Comparison of ENCODE assay signal across 36 cellular contexts in genomic region chr2:82508702-82509101, GRCh38.
"Had no signal": no experiment of that assay in that cellular context is flagged by ENCODE, and none has a peak within 500 bp of the region (broad histone marks: within the 10 kb centered on the region; RNA-seq: fewer than 3 reads in every experiment).

No MANE protein-coding gene starts in this region.

- H3K9me3 Mint-ChIP-seq: activated CD4-positive, alpha-beta T cell treated with anti-CD3 and anti-CD28 coated beads, Interleukin-2, amount 10 ng/mL, durations not matched to agents 24 days and 14 days; activated naive CD4-positive, alpha-beta T cell treated with anti-CD3 and anti-CD28 coated beads for 36 hours; brain; central memory CD8-positive, alpha-beta T cell had no signal

- H3K4me3 ChIP-seq: adrenal gland, ascending aorta, cardiac muscle cell had no signal

- H3K9me3 ChIP-seq: adrenal gland, ascending aorta had no signal

- DNase-seq: activated B cell treated with CpG ODN at 0.5 μM for 24 hours; activated CD4-positive, alpha-beta memory T cell treated with anti-CD3 and anti-CD28 coated beads for 36 hours; activated CD4-positive, alpha-beta T cell treated with anti-CD3 and anti-CD28 coated beads for 4 hours; activated CD4-positive, alpha-beta T cell treated with anti-CD3 and anti-CD28 coated beads, Interleukin-2, amount 10 ng/mL, durations not matched to agents 24 days and 14 days; activated CD4-positive, alpha-beta T cell treated with anti-CD3 and anti-CD28 coated beads, Interleukin-2, amount 50 U/mL, for 1 hour; activated CD4-positive, alpha-beta T cell treated with anti-CD3 and anti-CD28 coated beads, Interleukin-2, amount 50 U/mL, for 4 hours; activated CD4-positive, CD25-positive, alpha-beta regulatory T cell treated with anti-CD3 and anti-CD28 coated beads, Interleukin-2, amount 50 U/mL, for 72 hours; activated CD8-positive, alpha-beta memory T cell treated with anti-CD3 and anti-CD28 coated beads, Interleukin-2, amount 50 U/mL, for 4 hours; activated CD8-positive, alpha-beta T cell treated with anti-CD3 and anti-CD28 coated beads for 36 hours; activated effector memory CD4-positive, alpha-beta T cell treated with anti-CD3 and anti-CD28 coated beads, Interleukin-2, amount 50 U/mL, for 16 hours; activated gamma-delta T cell treated with Interleukin-2 at 50 U/mL for 16 hours; activated naive CD4-positive, alpha-beta T cell; activated naive CD4-positive, alpha-beta T cell treated with anti-CD3 and anti-CD28 coated beads for 36 hours; activated naive CD4-positive, alpha-beta T cell treated with anti-CD3 and anti-CD28 coated beads, Interleukin-2, amount 50 U/mL, for 16 hours; activated naive CD8-positive, alpha-beta T cell treated with anti-CD3 and anti-CD28 coated beads for 36 hours; activated T-cell treated with anti-CD3 and anti-CD28 coated beads for 4 hours; activated T-cell treated with anti-CD3 and anti-CD28 coated beads, Interleukin-2, amount 50 U/mL, for 1 hour; activated T-cell treated with anti-CD3 and anti-CD28 coated beads, Interleukin-2, amount 50 U/mL, for 4 hours; activated T-cell treated with anti-CD3 and anti-CD28 coated beads, Interleukin-2, amount 50 U/mL, for 72 hours; adrenal gland; amniotic stem cell; caudate nucleus; cerebellar nuclear complex; T-helper 1 cell; T-helper 2 cell; T-helper 9 cell had no signal

- H3K27me3 ChIP-seq: adrenal gland, ascending aorta, cardiac muscle cell had no signal

- H3K4me1 Mint-ChIP-seq: activated B cell treated with CpG ODN at 0.5 μM for 24 hours; activated CD4-positive, alpha-beta T cell treated with anti-CD3 and anti-CD28 coated beads, Interleukin-2, amount 10 ng/mL, durations not matched to agents 24 days and 14 days; activated naive CD8-positive, alpha-beta T cell treated with anti-CD3 and anti-CD28 coated beads for 36 hours; activated T-helper 17 cell treated with anti-CD3 and anti-CD28 coated beads, Interleukin-2, amount 50 U/mL, for 72 hours; brain; central memory CD8-positive, alpha-beta T cell had no signal

- H3K27me3 Mint-ChIP-seq: activated B cell treated with CpG ODN at 0.5 μM for 24 hours; activated CD4-positive, alpha-beta memory T cell treated with anti-CD3 and anti-CD28 coated beads for 36 hours; activated CD4-positive, alpha-beta T cell treated with anti-CD3 and anti-CD28 coated beads, Interleukin-2, amount 10 ng/mL, durations not matched to agents 24 days and 14 days; activated CD8-positive, alpha-beta T cell treated with anti-CD3 and anti-CD28 coated beads for 36 hours; activated naive CD8-positive, alpha-beta T cell treated with anti-CD3 and anti-CD28 coated beads for 36 hours; activated T-helper 17 cell treated with anti-CD3 and anti-CD28 coated beads, Interleukin-2, amount 50 U/mL, for 72 hours; brain; central memory CD8-positive, alpha-beta T cell had no signal

- H3K4me3 Mint-ChIP-seq: activated B cell treated with CpG ODN at 0.5 μM for 24 hours; activated CD4-positive, alpha-beta memory T cell treated with anti-CD3 and anti-CD28 coated beads for 36 hours; activated CD4-positive, alpha-beta T cell treated with anti-CD3 and anti-CD28 coated beads, Interleukin-2, amount 10 ng/mL, durations not matched to agents 24 days and 14 days; activated CD8-positive, alpha-beta T cell treated with anti-CD3 and anti-CD28 coated beads for 36 hours; activated naive CD4-positive, alpha-beta T cell treated with anti-CD3 and anti-CD28 coated beads for 36 hours; activated naive CD8-positive, alpha-beta T cell treated with anti-CD3 and anti-CD28 coated beads for 36 hours; activated T-cell treated with anti-CD3 and anti-CD28 coated beads, Interleukin-2, amount 50 U/mL, for 4 hours; activated T-cell treated with anti-CD3 and anti-CD28 coated beads, Interleukin-2, amount 50 U/mL, for 72 hours; activated T-helper 1 cell treated with anti-CD3 and anti-CD28 coated beads, Interleukin-12 subunit alpha, Interleukin-12 subunit beta, Interleukin-2, Interleukin-4 antibody, amounts not matched to agents 30 ng/mL and 10 ng/mL and 1 ng/mL, durations not matched to agents 14 hours and 24 hours and 36 hours; activated T-helper 17 cell treated with anti-CD3 and anti-CD28 coated beads, Interleukin-2, amount 50 U/mL, for 72 hours; brain; central memory CD8-positive, alpha-beta T cell; T-helper 1 cell treated with Interleukin-12 subunit alpha and Interleukin-12 subunit beta and Interleukin-4 antibody, amounts not matched to agents 30 μg/mL and 1 μg/mL, for 36 hours; T-helper 2 cell treated with Interferon-gamma antibody and Interleukin-4, amounts not matched to agents 5 μg/mL and 100 μg/mL, for 36 hours had no signal

- H3K27ac Mint-ChIP-seq: activated B cell treated with CpG ODN at 0.5 μM for 24 hours; activated CD4-positive, alpha-beta memory T cell treated with anti-CD3 and anti-CD28 coated beads for 36 hours; activated CD4-positive, alpha-beta T cell treated with anti-CD3 and anti-CD28 coated beads, Interleukin-2, amount 10 ng/mL, durations not matched to agents 24 days and 14 days; activated CD8-positive, alpha-beta T cell treated with anti-CD3 and anti-CD28 coated beads for 36 hours; activated naive CD4-positive, alpha-beta T cell treated with anti-CD3 and anti-CD28 coated beads for 36 hours; activated naive CD4-positive, alpha-beta T cell treated with anti-CD3 and anti-CD28 coated beads, Interleukin-2, amount 50 U/mL, for 72 hours; activated naive CD8-positive, alpha-beta T cell treated with anti-CD3 and anti-CD28 coated beads for 36 hours; activated T-cell treated with anti-CD3 and anti-CD28 coated beads, Interleukin-2, amount 50 U/mL, for 72 hours; activated T-helper 1 cell treated with anti-CD3 and anti-CD28 coated beads, Interleukin-12 subunit alpha, Interleukin-12 subunit beta, Interleukin-2, Interleukin-4 antibody, amounts not matched to agents 30 ng/mL and 10 ng/mL and 1 ng/mL, durations not matched to agents 14 hours and 24 hours and 36 hours; activated T-helper 17 cell treated with anti-CD3 and anti-CD28 coated beads, Interleukin-2, amount 50 U/mL, for 72 hours; brain; T-helper 1 cell treated with Interleukin-12 subunit alpha and Interleukin-12 subunit beta and Interleukin-4 antibody, amounts not matched to agents 30 μg/mL and 1 μg/mL, for 36 hours; T-helper 2 cell treated with Interferon-gamma antibody and Interleukin-4, amounts not matched to agents 5 μg/mL and 100 μg/mL, for 36 hours had no signal

- H3K27ac ChIP-seq: adrenal gland, ascending aorta, cardiac muscle cell, VCaP had no signal

- H3K4me1 ChIP-seq: adrenal gland, ascending aorta had no signal

- H3K36me3 Mint-ChIP-seq: activated CD4-positive, alpha-beta memory T cell treated with anti-CD3 and anti-CD28 coated beads for 36 hours; activated naive CD4-positive, alpha-beta T cell treated with anti-CD3 and anti-CD28 coated beads, Interleukin-2, amount 50 U/mL, for 72 hours; activated naive CD8-positive, alpha-beta T cell treated with anti-CD3 and anti-CD28 coated beads for 36 hours; brain had no signal

- ATAC-seq: activated CD8-positive, alpha-beta T cell treated with anti-CD3 and anti-CD28 coated beads for 36 hours; activated naive CD4-positive, alpha-beta T cell treated with anti-CD3 and anti-CD28 coated beads, Interleukin-2, amount 50 U/mL, for 72 hours; activated T-cell treated with anti-CD3 and anti-CD28 coated beads, Interleukin-2, amount 50 U/mL, for 4 hours; activated T-cell treated with anti-CD3 and anti-CD28 coated beads, Interleukin-2, amount 50 U/mL, for 72 hours; activated T-helper 17 cell treated with anti-CD3 and anti-CD28 coated beads, Interleukin-2, amount 50 U/mL, for 72 hours had no signal

- H3K36me3 ChIP-seq: adrenal gland, ascending aorta, cardiac muscle cell had no signal
